In the genomic region with DNA sequence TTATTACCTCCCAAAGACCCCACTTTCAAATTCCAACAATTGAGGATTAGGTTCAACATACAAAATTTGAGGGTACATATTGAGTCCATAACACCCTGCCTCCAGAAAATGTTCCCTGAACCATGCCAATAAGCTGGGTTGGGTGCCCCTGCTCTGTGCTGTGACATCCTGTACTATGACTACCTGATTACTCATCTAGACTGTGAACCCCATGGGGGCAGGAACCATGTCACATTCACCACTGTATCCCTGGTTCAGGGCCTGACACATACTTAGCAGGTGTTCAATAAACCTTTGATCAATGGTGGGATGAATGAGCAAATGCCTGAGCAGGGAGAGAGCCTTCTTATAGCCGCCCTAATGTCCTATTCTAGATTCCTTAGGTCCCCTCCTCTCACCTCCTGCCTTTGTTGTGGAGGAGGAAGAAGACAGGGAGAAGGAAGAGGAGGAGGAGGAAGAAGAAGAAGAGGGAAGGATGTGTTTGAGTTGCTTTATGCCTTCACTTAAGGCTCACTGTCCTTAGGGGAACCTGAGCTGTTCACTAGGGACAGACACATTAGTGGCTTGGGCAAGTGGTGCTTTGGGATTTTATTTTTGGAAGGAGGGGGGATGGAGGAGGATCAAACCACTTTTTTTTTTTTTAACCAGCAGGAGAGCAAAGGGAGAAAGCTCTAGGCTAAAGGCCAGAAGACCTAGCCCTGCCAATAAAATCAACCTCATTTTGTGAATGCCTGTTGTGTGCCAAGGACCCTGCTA, we compare ENCODE assay signal across 11 cellular contexts. TPM values are rescaled to one million over a fixed set of nuclear protein-coding genes. Genes with fewer than 3 reads are reported as not detected.
DNase-seq lines count a peak whose midpoint lies in the region; ATAC-seq, FAIRE-seq and TF ChIP-seq lines count a peak whose summit lies in the region.
"Had no signal": no experiment of that assay in that cellular context is flagged by ENCODE, and none has a peak within 500 bp of the region (broad histone marks: within the 10 kb centered on the region; RNA-seq: fewer than 3 reads in every experiment).

No MANE protein-coding gene starts in this region.

- no peak overlapping the region for H2AFZ ChIP-seq in endothelial cell of umbilical vein (ENCODE audit: low read depth, low read length)

- no peaks in the 10 kb centered on the region for H3K9me3 ChIP-seq in endothelial cell of umbilical vein (replicated peaks; ENCODE audit: control insufficient read depth, insufficient read depth, low read length)
- H3K9me3 ChIP-seq: tibial artery had no signal

- H3K4me2 ChIP-seq in endothelial cell of umbilical vein (ENCODE audit: insufficient read depth, low read length) = no peak overlapping the region

- CTCF ChIA-PET in endothelial cell of umbilical vein (lab: Charles Lee) = interaction anchor here (1.1 kb wide), 1 partner anchor 45 kb away, joined by 3 read pairs; no protein-coding TSS in a partner anchor
- CTCF ChIA-PET in Calu3 (lab: Charles Lee) = interaction anchor here (1.0 kb wide), 1 partner anchor 20 kb away, joined by 3 read pairs; no protein-coding TSS in a partner anchor

- no peak overlapping the region for H3K4me3 ChIP-seq in endothelial cell of umbilical vein (replicated peaks in 1 of 3; ENCODE audit: insufficient read depth in 1 of 3, low read depth in 1 of 3, low read length in 3 of 3)
- H3K4me3 ChIP-seq: tibial artery had no signal

- peak; percentile 73 for DNase-seq in activated effector memory CD4-positive, alpha-beta T cell treated with anti-CD3 and anti-CD28 coated beads, Interleukin-2, amount 50 U/mL, for 16 hours
- DNase-seq in activated effector memory CD4-positive, alpha-beta T cell treated with Interleukin-2 at 50 U/mL for 16 hours = no peak
- DNase-seq in endothelial cell of umbilical vein (ENCODE audit: low read depth, low spot score) (no peak), Calu3 (no peak), frontal cortex (ENCODE audit: low spot score in 2 of 2) (no peak)
- DNase-seq: NCI-H1417 treated with DMSO at 0.1 percent for 48 hours, tibial artery, WERI-Rb-1 had no signal

- H3K36me3 ChIP-seq in endothelial cell of umbilical vein (ENCODE audit: control insufficient read depth in 2 of 2, extremely low read depth in 1 of 2, insufficient read depth in 2 of 2, low read length in 2 of 2) = no peaks in the 10 kb centered on the region
- H3K36me3 ChIP-seq: WERI-Rb-1 had no signal

- H3K36me3 Mint-ChIP-seq in T-helper 1 cell treated with Interleukin-12 subunit alpha and Interleukin-12 subunit beta and Interleukin-4 antibody, amounts not matched to agents 30 μg/mL and 1 μg/mL, for 36 hours (ENCODE audit: low read depth) = peaks cover 61% of the 10 kb centered on the region
- peaks cover 53% of the 10 kb centered on the region for H3K36me3 Mint-ChIP-seq in stimulated activated memory B cell treated with anti-CD40 and anti-IgM and Interleukin-4, amounts not matched to agents 10 μg/mL and 1 μg/mL and 100 μg/mL, for 72 hours
- no peaks in the 10 kb centered on the region for H3K36me3 Mint-ChIP-seq in Calu3 (ENCODE audit: insufficient read depth, unreplicated experiment)

- no peak for TF ChIP-seq POLR2A in endothelial cell of umbilical vein (IDR thresholded peaks at IDR 0.05; ENCODE audit: low read depth, low read length)

- H3K79me2 ChIP-seq in endothelial cell of umbilical vein (ENCODE audit: control insufficient read depth, insufficient read depth, low read length) = no peaks in the 10 kb centered on the region

- no peak overlapping the region for H3K4me3 Mint-ChIP-seq in T-helper 1 cell treated with Interleukin-12 subunit alpha and Interleukin-12 subunit beta and Interleukin-4 antibody, amounts not matched to agents 30 μg/mL and 1 μg/mL, for 36 hours
- H3K4me3 Mint-ChIP-seq in stimulated activated memory B cell treated with anti-CD40 and anti-IgM and Interleukin-4, amounts not matched to agents 10 μg/mL and 1 μg/mL and 100 μg/mL, for 72 hours = no peak overlapping the region
- H3K4me3 Mint-ChIP-seq in Calu3 (ENCODE audit: low read depth, unreplicated experiment) = no peak overlapping the region

- dilution Hi-C loops in endothelial cell of umbilical vein (cut with MboI; ENCODE audit: extremely low pct_ligation_motif_present, low sequenced_read_pairs) = no loop called here

- POLR2A ChIA-PET in endothelial cell of umbilical vein (lab: Charles Lee) = no interaction called here

- TF ChIP-seq CTCF in endothelial cell of umbilical vein (IDR thresholded peaks at IDR 0.05; ENCODE audit: extremely low read depth in 1 of 2, insufficient read depth in 1 of 2, low read depth in 1 of 2, low read length in 2 of 2) (no peak), Calu3 (IDR thresholded peaks at IDR 0.05; ENCODE audit: unreplicated experiment) (no peak)

- FAIRE-seq in endothelial cell of umbilical vein (lab: Jason Lieb, UNC) (peak; percentile 69), frontal cortex (lab: Jason Lieb, UNC) (no peak)

- no peaks in the 10 kb centered on the region for H3K27me3 ChIP-seq in endothelial cell of umbilical vein (ENCODE audit: control insufficient read depth in 2 of 2, insufficient read depth in 2 of 2, low read length in 2 of 2)
- H3K27me3 ChIP-seq: tibial artery had no signal

- peak overlapping the region; percentile 68 for H3K27ac Mint-ChIP-seq in T-helper 1 cell treated with Interleukin-12 subunit alpha and Interleukin-12 subunit beta and Interleukin-4 antibody, amounts not matched to agents 30 μg/mL and 1 μg/mL, for 36 hours
- H3K27ac Mint-ChIP-seq in stimulated activated memory B cell treated with anti-CD40 and anti-IgM and Interleukin-4, amounts not matched to agents 10 μg/mL and 1 μg/mL and 100 μg/mL, for 72 hours = peak overlapping the region; percentile 5
- no peak overlapping the region for H3K27ac Mint-ChIP-seq in Calu3 (ENCODE audit: unreplicated experiment)

- no peak overlapping the region for H3K9ac ChIP-seq in endothelial cell of umbilical vein (replicated peaks; ENCODE audit: extremely low read depth, insufficient read depth, low read length)

- peaks cover 74% of the 10 kb centered on the region for H3K4me1 Mint-ChIP-seq in T-helper 1 cell treated with Interleukin-12 subunit alpha and Interleukin-12 subunit beta and Interleukin-4 antibody, amounts not matched to agents 30 μg/mL and 1 μg/mL, for 36 hours (ENCODE audit: low read depth)
- peaks cover 43% of the 10 kb centered on the region for H3K4me1 Mint-ChIP-seq in stimulated activated memory B cell treated with anti-CD40 and anti-IgM and Interleukin-4, amounts not matched to agents 10 μg/mL and 1 μg/mL and 100 μg/mL, for 72 hours
- H3K4me1 Mint-ChIP-seq in Calu3 (ENCODE audit: low read depth, unreplicated experiment) = no peaks in the 10 kb centered on the region

- BruUV-seq in endothelial cell of umbilical vein (replicated peaks; lab: Mats Ljungman, UMichigan) = no TSS peak
- no TSS peak for BruUV-seq in Calu3 (replicated peaks; lab: Mats Ljungman, UMichigan)

- H3K9me3 Mint-ChIP-seq in T-helper 1 cell treated with Interleukin-12 subunit alpha and Interleukin-12 subunit beta and Interleukin-4 antibody, amounts not matched to agents 30 μg/mL and 1 μg/mL, for 36 hours = peaks cover 9% of the 10 kb centered on the region
- H3K9me3 Mint-ChIP-seq in stimulated activated memory B cell treated with anti-CD40 and anti-IgM and Interleukin-4, amounts not matched to agents 10 μg/mL and 1 μg/mL and 100 μg/mL, for 72 hours = peaks cover 4% of the 10 kb centered on the region
- no peaks in the 10 kb centered on the region for H3K9me3 Mint-ChIP-seq in Calu3 (ENCODE audit: low read depth, unreplicated experiment)

- no peaks in the 10 kb centered on the region for H3K9me1 ChIP-seq in endothelial cell of umbilical vein (replicated peaks; ENCODE audit: control insufficient read depth, extremely low read depth, insufficient read depth, low read length)

- no peaks in the 10 kb centered on the region for H3K27me3 Mint-ChIP-seq in T-helper 1 cell treated with Interleukin-12 subunit alpha and Interleukin-12 subunit beta and Interleukin-4 antibody, amounts not matched to agents 30 μg/mL and 1 μg/mL, for 36 hours (ENCODE audit: low read depth)
- H3K27me3 Mint-ChIP-seq in stimulated activated memory B cell treated with anti-CD40 and anti-IgM and Interleukin-4, amounts not matched to agents 10 μg/mL and 1 μg/mL and 100 μg/mL, for 72 hours = no peaks in the 10 kb centered on the region
- H3K27me3 Mint-ChIP-seq in Calu3 (ENCODE audit: unreplicated experiment) = no peaks in the 10 kb centered on the region

- intact Hi-C loops in endothelial cell of umbilical vein (cut with micrococcal nuclease) = no loop called here
- intact Hi-C loops in Calu3 (cut with micrococcal nuclease; ENCODE audit: unreplicated experiment) = no loop called here

- ATAC-seq in stimulated activated memory B cell treated with anti-CD40 and anti-IgM and Interleukin-4, amounts not matched to agents 10 μg/mL and 1 μg/mL and 100 μg/mL, for 72 hours = no peak
- no peak for ATAC-seq in HG03135 (IDR thresholded peaks at IDR 0.05; ENCODE audit: unreplicated experiment)

- H3K27ac ChIP-seq in endothelial cell of umbilical vein (ENCODE audit: insufficient read depth, low read depth, low read length) = no peak overlapping the region
- H3K27ac ChIP-seq: tibial artery, WERI-Rb-1 had no signal

- H3K4me1 ChIP-seq in endothelial cell of umbilical vein (ENCODE audit: control insufficient read depth, extremely low read depth, insufficient read depth, low read length) = peaks cover 29% of the 10 kb centered on the region
- H3K4me1 ChIP-seq: tibial artery had no signal

- no peaks in the 10 kb centered on the region for H4K20me1 ChIP-seq in endothelial cell of umbilical vein (replicated peaks; ENCODE audit: control insufficient read depth, extremely low read depth, insufficient read depth, low read length)

TF ChIP-seq in endothelial cell of umbilical vein, 7 proteins besides CTCF, POLR2A, EP300 and RAD21 (continues in another document):
- TF ChIP-seq POLR2AphosphoS5 (IDR thresholded peaks at IDR 0.05; ENCODE audit: insufficient read depth, low read depth, low read length) (no peak), FOS (IDR thresholded peaks at IDR 0.05; ENCODE audit: borderline replicate concordance, insufficient read depth, low read length) (peak; percentile 21), EZH2 (IDR thresholded peaks at IDR 0.05; ENCODE audit: borderline replicate concordance, low read depth, low read length, severe bottlenecking) (no peak), GATA2 (IDR thresholded peaks at IDR 0.05; ENCODE audit: insufficient read depth, insufficient read length, low read depth, low read length) (no peak), MYC (IDR thresholded peaks at IDR 0.05; ENCODE audit: low read depth, low read length) (no peak)

RNA-seq across cellular contexts. Expression of a gene that starts 21.3 kb away (rescaled TPM):
- 0.24 and 0.51 TPM in 2 replicates for total RNA-seq in endothelial cell of umbilical vein
- polyA plus RNA-seq in endothelial cell of umbilical vein = 0.36 and 0.75 TPM in 2 replicates
- polyA plus RNA-seq in endothelial cell of umbilical vein (2011; cell fraction: cytosol; rRNA removed) = 0.16 and 0.28 TPM in 2 replicates
- 0.11 and 0.22 TPM in 2 replicates for polyA plus RNA-seq in endothelial cell of umbilical vein (2011; cell fraction: nucleus; rRNA removed)
- 0.43 and 0.78 TPM in 2 replicates for polyA plus RNA-seq in endothelial cell of umbilical vein (2012)
- 0.41 and 1.4 TPM in 2 replicates for polyA minus RNA-seq in endothelial cell of umbilical vein
- not detected for polyA minus RNA-seq in endothelial cell of umbilical vein (2011; cell fraction: cytosol; rRNA and poly(A)+ RNA removed)
- 0.29 and 0.43 TPM in 2 replicates for polyA minus RNA-seq in endothelial cell of umbilical vein (2011; cell fraction: nucleus; rRNA and poly(A)+ RNA removed)
- not detected in 2 replicates for total RNA-seq in Calu3 (2022)
- total RNA-seq in frontal cortex = 4.9 TPM
